ENCODE assay signal across 9 cellular contexts in the genomic region with DNA sequence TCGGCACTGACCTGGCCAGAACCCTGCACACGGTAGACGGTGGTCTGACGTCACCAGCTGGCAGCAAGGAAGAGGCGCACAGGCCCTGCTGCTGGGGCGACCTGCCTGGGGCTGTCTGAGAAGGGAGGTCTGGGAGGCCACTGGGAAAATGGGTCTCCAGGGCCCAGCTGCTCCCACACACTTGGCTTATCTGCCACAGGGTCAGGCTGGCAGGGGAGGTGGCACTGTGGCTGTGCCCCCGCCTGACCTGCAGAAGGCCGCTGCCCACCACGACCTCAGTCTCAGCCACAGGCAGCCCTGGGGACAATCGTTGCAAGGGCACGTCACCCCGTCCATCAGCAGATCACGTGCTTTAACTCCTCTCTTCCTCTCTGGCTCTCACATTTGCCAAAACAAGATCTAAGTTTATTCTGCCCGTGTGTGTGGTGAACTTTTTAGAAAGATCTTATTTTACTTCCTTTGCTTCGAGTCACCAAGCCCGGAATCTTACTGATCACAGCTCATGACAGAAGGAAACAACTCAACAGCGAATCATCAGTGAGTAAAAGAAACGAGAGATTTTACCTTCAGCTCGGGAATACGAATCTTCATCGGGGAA. TPM values are rescaled to one million over a fixed set of nuclear protein-coding genes. Genes with fewer than 3 reads are reported as not detected.
DNase-seq lines count a peak whose midpoint lies in the region; ATAC-seq lines count a peak whose summit lies in the region.
"Had no signal": no experiment of that assay in that cellular context is flagged by ENCODE, and none has a peak within 500 bp of the region (broad histone marks: within the 10 kb centered on the region; RNA-seq: fewer than 3 reads in every experiment).

No MANE protein-coding gene starts in this region.

- H3K27ac Mint-ChIP-seq in activated T-helper 2 cell treated with anti-CD3 and anti-CD28 coated beads, Interferon-gamma antibody, Interleukin-2, Interleukin-4, amounts not matched to agents 10 μg/mL and 5 μg/mL and 100 μg/mL, durations not matched to agents 14 hours and 24 hours and 36 hours, result peak overlapping the region; percentile 12
- peak overlapping the region; percentile 46 to 59 for H3K27ac Mint-ChIP-seq in stimulated activated naive CD8-positive, alpha-beta T cell treated with anti-CD3 and anti-CD28 coated beads, Interleukin-15, amount 100 ng/mL, for 72 hours
- H3K27ac Mint-ChIP-seq: activated CD8-positive, alpha-beta T cell treated with anti-CD3 and anti-CD28 coated beads for 36 hours had no signal

- no peak overlapping the region for H3K4me3 Mint-ChIP-seq in activated T-helper 2 cell treated with anti-CD3 and anti-CD28 coated beads, Interferon-gamma antibody, Interleukin-2, Interleukin-4, amounts not matched to agents 10 μg/mL and 5 μg/mL and 100 μg/mL, durations not matched to agents 14 hours and 24 hours and 36 hours (ENCODE audit: low read depth)
- no peak overlapping the region for H3K4me3 Mint-ChIP-seq in stimulated activated naive CD8-positive, alpha-beta T cell treated with anti-CD3 and anti-CD28 coated beads, Interleukin-15, amount 100 ng/mL, for 72 hours
- H3K4me3 Mint-ChIP-seq: activated CD8-positive, alpha-beta T cell treated with anti-CD3 and anti-CD28 coated beads for 36 hours had no signal

- peak; percentile 21 to 63 for ATAC-seq in left cardiac atrium
- no peak for ATAC-seq in stimulated activated naive CD8-positive, alpha-beta T cell treated with anti-CD3 and anti-CD28 coated beads, Interleukin-15, amount 100 ng/mL, for 72 hours
- ATAC-seq in HG03521 (IDR thresholded peaks at IDR 0.05; ENCODE audit: unreplicated experiment), result no peak
- ATAC-seq in HG02623 (IDR thresholded peaks at IDR 0.05; ENCODE audit: unreplicated experiment), result no peak

- H3K27me3 Mint-ChIP-seq in activated T-helper 2 cell treated with anti-CD3 and anti-CD28 coated beads, Interferon-gamma antibody, Interleukin-2, Interleukin-4, amounts not matched to agents 10 μg/mL and 5 μg/mL and 100 μg/mL, durations not matched to agents 14 hours and 24 hours and 36 hours (ENCODE audit: low read depth), result no peaks in the 10 kb centered on the region
- no peaks in the 10 kb centered on the region for H3K27me3 Mint-ChIP-seq in stimulated activated naive CD8-positive, alpha-beta T cell treated with anti-CD3 and anti-CD28 coated beads, Interleukin-15, amount 100 ng/mL, for 72 hours
- H3K27me3 Mint-ChIP-seq: activated CD8-positive, alpha-beta T cell treated with anti-CD3 and anti-CD28 coated beads for 36 hours had no signal

- DNase-seq in HT1080 (ENCODE audit: low read depth) (peak; percentile 46), left cardiac atrium (peak; percentile 24), NCI-H1417 (lab: John Stamatoyannopoulos, UW) (no peak)
- DNase-seq in activated T-helper 2 cell treated with anti-CD3 and anti-CD28 coated beads, Interferon-gamma antibody, Interleukin-2, Interleukin-4, amounts not matched to agents 10 μg/mL and 5 μg/mL and 100 μg/mL, durations not matched to agents 14 hours and 24 hours and 36 hours (ENCODE audit: low spot score), result no peak
- DNase-seq in stimulated activated naive CD8-positive, alpha-beta T cell treated with anti-CD3 and anti-CD28 coated beads, Interleukin-15, amount 100 ng/mL, for 72 hours, result no peak
- DNase-seq: activated CD8-positive, alpha-beta T cell treated with anti-CD3 and anti-CD28 coated beads for 36 hours; NCI-H1417 treated with DMSO at 0.1 percent for 48 hours had no signal

- no peaks in the 10 kb centered on the region for H3K9me3 Mint-ChIP-seq in activated T-helper 2 cell treated with anti-CD3 and anti-CD28 coated beads, Interferon-gamma antibody, Interleukin-2, Interleukin-4, amounts not matched to agents 10 μg/mL and 5 μg/mL and 100 μg/mL, durations not matched to agents 14 hours and 24 hours and 36 hours
- H3K9me3 Mint-ChIP-seq in stimulated activated naive CD8-positive, alpha-beta T cell treated with anti-CD3 and anti-CD28 coated beads, Interleukin-15, amount 100 ng/mL, for 72 hours, result no peaks in the 10 kb centered on the region
- H3K9me3 Mint-ChIP-seq: activated CD8-positive, alpha-beta T cell treated with anti-CD3 and anti-CD28 coated beads for 36 hours had no signal

- intact Hi-C loops in activated T-helper 2 cell treated with anti-CD3 and anti-CD28 coated beads, Interferon-gamma antibody, Interleukin-2, Interleukin-4, amounts not matched to agents 10 μg/mL and 5 μg/mL and 100 μg/mL, durations not matched to agents 14 hours and 24 hours and 36 hours (cut with micrococcal nuclease), result loop anchor here (2.0 kb wide), 1 partner anchor 216 kb away; no protein-coding TSS in a partner anchor
- intact Hi-C loops in left cardiac atrium (cut with DNase I), result loop anchor here in 1 of 2 donors (5.0 kb wide), 1 partner anchor 36 kb away; no protein-coding TSS in a partner anchor

- H3K36me3 Mint-ChIP-seq in activated T-helper 2 cell treated with anti-CD3 and anti-CD28 coated beads, Interferon-gamma antibody, Interleukin-2, Interleukin-4, amounts not matched to agents 10 μg/mL and 5 μg/mL and 100 μg/mL, durations not matched to agents 14 hours and 24 hours and 36 hours (ENCODE audit: low read depth), result no peaks in the 10 kb centered on the region

- peaks cover 3% of the 10 kb centered on the region for H3K4me1 Mint-ChIP-seq in activated T-helper 2 cell treated with anti-CD3 and anti-CD28 coated beads, Interferon-gamma antibody, Interleukin-2, Interleukin-4, amounts not matched to agents 10 μg/mL and 5 μg/mL and 100 μg/mL, durations not matched to agents 14 hours and 24 hours and 36 hours (ENCODE audit: low read depth)
- H3K4me1 Mint-ChIP-seq in stimulated activated naive CD8-positive, alpha-beta T cell treated with anti-CD3 and anti-CD28 coated beads, Interleukin-15, amount 100 ng/mL, for 72 hours, result peaks cover 17% of the 10 kb centered on the region

RNA-seq across cellular contexts. Expression of gene RANBP3, which starts 45.2 kb away (rescaled TPM):
- 61.9 and 89.2 TPM in 2 replicates for total RNA-seq in HT1080 (2014; rRNA removed; shearing (Covaris generic))
- polyA plus RNA-seq in HT1080 (2015; cell fraction: cytosol; rRNA removed), result 51.5 and 58.4 TPM in 2 replicates
- 99.7 and 103 TPM in 2 replicates for polyA plus RNA-seq in HT1080 (2015; cell fraction: nucleus; rRNA removed)
- total RNA-seq in activated T-helper 2 cell treated with anti-CD3 and anti-CD28 coated beads, Interferon-gamma antibody, Interleukin-2, Interleukin-4, amounts not matched to agents 10 μg/mL and 5 μg/mL and 100 μg/mL, durations not matched to agents 14 hours and 24 hours and 36 hours, result 98.2 and 105 TPM in 2 replicates
- total RNA-seq in left cardiac atrium, result 10 to 100 TPM; 44.7 to 52.7 TPM

Comparison
In these comparisons a context has a peak if more than half of its experiments do, and no peak if none do; other contexts are left out.
1. DNase-seq: peak in HT1080 (single experiment) and left cardiac atrium (single experiment); none in activated T-helper 2 cell treated with anti-CD3 and anti-CD28 coated beads, Interferon-gamma antibody, Interleukin-2, Interleukin-4, amounts not matched to agents 10 μg/mL and 5 μg/mL and 100 μg/mL, durations not matched to agents 14 hours and 24 hours and 36 hours (single experiment), stimulated activated naive CD8-positive, alpha-beta T cell treated with anti-CD3 and anti-CD28 coated beads, Interleukin-15, amount 100 ng/mL, for 72 hours (0 of 2) and NCI-H1417 (0 of 3).
2. ATAC-seq: peak in left cardiac atrium (2 of 2); none in stimulated activated naive CD8-positive, alpha-beta T cell treated with anti-CD3 and anti-CD28 coated beads, Interleukin-15, amount 100 ng/mL, for 72 hours (single experiment), HG03521 (single experiment) and HG02623 (single experiment).